ENCODE assay signal across 8 cellular contexts in genomic region chr9:134475051-134475790, GRCh38.
A peak's percentile ranks its signal among the peaks of the same experiment; 100 is the strongest.
DNase-seq lines count a peak whose midpoint lies in the region; ATAC-seq, FAIRE-seq and TF ChIP-seq lines count a peak whose summit lies in the region.

No MANE protein-coding gene starts in this region.

- TF ChIP-seq CTCF in liver (IDR thresholded peaks at IDR 0.05; ENCODE audit: low read depth, low read length, missing input control) (no peak), HepG2 (CRISPR knock-in tag; IDR thresholded peaks at IDR 0.05) (no peak), uterus (IDR thresholded peaks at IDR 0.05) (peak in 1 of 4 experiments; percentile 13)

- DNase-seq in HepG2 (ENCODE audit: low spot score) (no peak), cerebellum (ENCODE audit: low spot score) (peak; percentile 13), midbrain (lab: John Stamatoyannopoulos, UW) (peak; percentile 16), uterus (peak; percentile 83 to 88), DMS53 (lab: John Stamatoyannopoulos, UW) (no peak), GM12891 (ENCODE audit: insufficient read length, low spot score) (no peak)

- CTCF ChIA-PET in HepG2 (lab: Yijun Ruan, JAX; ENCODE audit: low intra/inter-chr PET ratio, low total read pairs), result no interaction called here

- FAIRE-seq in HepG2 (lab: Jason Lieb, UNC) (no peak), GM12891 (lab: Jason Lieb, UNC) (no peak)

- H3K27me3 ChIP-seq in liver (ENCODE audit: control insufficient read depth in 4 of 4, insufficient read depth in 4 of 4, low read length in 3 of 4) (no peaks in the 10 kb centered on the region), HepG2 (ENCODE audit: control insufficient read depth in 1 of 2, insufficient read depth in 2 of 2, low read length in 2 of 2) (peaks cover 6 to 52% of the 10 kb centered on the region in 2 experiments; a peak in 3 of 5 replicates), uterus (no peaks in the 10 kb centered on the region)

- no peaks in the 10 kb centered on the region for H3K79me2 ChIP-seq in HepG2 (ENCODE audit: insufficient read depth, low read length)

- no peak for TF ChIP-seq EP300 in HepG2 (IDR thresholded peaks at IDR 0.05; ENCODE audit: low read depth in 2 of 2, low read length in 2 of 2)
- no peak for TF ChIP-seq EP300 in HepG2 (CRISPR knock-in tag; IDR thresholded peaks at IDR 0.05; ENCODE audit: borderline replicate concordance)

- in situ Hi-C loops in HepG2 (cut with HindIII; ENCODE audit: extremely low pct_ligation_motif_present, low pct_unique_long_range_greater_than_20kb), result no loop called here

- no peaks in the 10 kb centered on the region for H4K20me1 ChIP-seq in HepG2 (ENCODE audit: insufficient read depth, low read length)

- H2AFZ ChIP-seq in HepG2 (ENCODE audit: low read length), result no peak overlapping the region

- H3K27ac ChIP-seq in liver (ENCODE audit: low read depth in 1 of 2, low read length in 2 of 2) (peak overlapping the region; percentile 4 to 35), HepG2 (ENCODE audit: extremely low read length, insufficient read depth, low read length) (no peak overlapping the region), uterus (peak overlapping the region; percentile 75 to 81)

- H3K4me3 ChIP-seq in liver (ENCODE audit: low read depth in 1 of 3, low read length in 3 of 3), result no peak overlapping the region
- H3K4me3 ChIP-seq in HepG2 (replicated peaks in 1 of 3; ENCODE audit: insufficient read depth in 1 of 3, low read depth in 2 of 3, low read length in 3 of 3), result no peak overlapping the region
- no peak overlapping the region for H3K4me3 ChIP-seq in uterus

- H3K4me1 ChIP-seq in liver (ENCODE audit: control insufficient read depth in 4 of 4, insufficient read depth in 4 of 4, low read length in 3 of 4) (peaks cover 0 to 3% (median 1%) of the 10 kb centered on the region in 4 donors), HepG2 (ENCODE audit: insufficient read depth, low read length) (no peaks in the 10 kb centered on the region), uterus (peaks cover 0 to 19% of the 10 kb centered on the region in 2 donors)

- H3K9me3 ChIP-seq in liver (ENCODE audit: control insufficient read depth in 4 of 4, low read length in 3 of 4) (no peaks in the 10 kb centered on the region), HepG2 (ENCODE audit: low read length) (no peaks in the 10 kb centered on the region), uterus (no peaks in the 10 kb centered on the region)

- POLR2A ChIA-PET in HepG2 (lab: Yijun Ruan, JAX), result no interaction called here

- intact Hi-C loops in HepG2 (cut with micrococcal nuclease; ENCODE audit: unreplicated experiment), result no loop called here
- intact Hi-C loops in uterus (cut with DNase I; ENCODE audit: low total_unique reads), result no loop called here

- BruUV-seq in HepG2 (replicated peaks; lab: Mats Ljungman, UMichigan), result no TSS peak

- no peak for TF ChIP-seq RAD21 in liver (IDR thresholded peaks at IDR 0.05)
- TF ChIP-seq RAD21 in HepG2 (CRISPR knock-in tag; IDR thresholded peaks at IDR 0.05), result no peak

- TF ChIP-seq POLR2A in HepG2 (IDR thresholded peaks at IDR 0.05; ENCODE audit: insufficient read depth in 1 of 2, low read depth in 2 of 2, low read length in 2 of 2) (no peak), uterus (IDR thresholded peaks at IDR 0.05) (peak in 1 of 2 donors; percentile 14), GM12891 (IDR thresholded peaks at IDR 0.05; ENCODE audit: low read depth, low read length) (no peak)

- H3K9ac ChIP-seq in liver (ENCODE audit: low read depth in 1 of 2, low read length in 2 of 2) (no peak overlapping the region), HepG2 (ENCODE audit: insufficient read depth, low read depth, low read length) (no peak overlapping the region)

- H3K4me2 ChIP-seq in HepG2 (ENCODE audit: low read depth, low read length), result no peak overlapping the region

- H3K36me3 ChIP-seq in liver (ENCODE audit: control insufficient read depth in 4 of 4, insufficient read depth in 3 of 4, low read depth in 1 of 4, low read length in 3 of 4) (no peaks in the 10 kb centered on the region), HepG2 (replicated peaks in 1 of 2; ENCODE audit: control insufficient read depth in 1 of 2, insufficient read depth in 2 of 2, low read length in 2 of 2) (no peaks in the 10 kb centered on the region), uterus (no peaks in the 10 kb centered on the region)

- ATAC-seq in HepG2 (no peak), HG02970 (IDR thresholded peaks at IDR 0.05; ENCODE audit: low FRiP score, unreplicated experiment) (no peak)

- 61% methylated on average over 25 of the region's 25 CpGs for WGBS in liver
- 28% methylated on average over 17 of the region's 25 CpGs for WGBS in HepG2 (ENCODE audit: low lambda C conversion rate)

TF ChIP-seq in liver, 16 proteins besides CTCF, POLR2A, EP300 and RAD21:
- TF ChIP-seq NR2F2 (IDR thresholded peaks at IDR 0.05) (peak; percentile 29), HNF4A (conservative IDR thresholded peaks at IDR 0.05) (no peak)
TF ChIP-seq in liver: peak in this region for 1.

TF ChIP-seq in HepG2, 621 proteins besides CTCF, POLR2A, EP300 and RAD21:
- TF ChIP-seq, protein P1, sequence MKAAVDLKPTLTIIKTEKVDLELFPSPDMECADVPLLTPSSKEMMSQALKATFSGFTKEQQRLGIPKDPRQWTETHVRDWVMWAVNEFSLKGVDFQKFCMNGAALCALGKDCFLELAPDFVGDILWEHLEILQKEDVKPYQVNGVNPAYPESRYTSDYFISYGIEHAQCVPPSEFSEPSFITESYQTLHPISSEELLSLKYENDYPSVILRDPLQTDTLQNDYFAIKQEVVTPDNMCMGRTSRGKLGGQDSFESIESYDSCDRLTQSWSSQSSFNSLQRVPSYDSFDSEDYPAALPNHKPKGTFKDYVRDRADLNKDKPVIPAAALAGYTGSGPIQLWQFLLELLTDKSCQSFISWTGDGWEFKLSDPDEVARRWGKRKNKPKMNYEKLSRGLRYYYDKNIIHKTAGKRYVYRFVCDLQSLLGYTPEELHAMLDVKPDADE (CRISPR knock-in tag; IDR thresholded peaks at IDR 0.05), result no peak
TF ChIP-seq in HepG2: peak in this region for 0.

TF ChIP-seq in GM12891, 5 proteins besides CTCF, POLR2A, EP300 and RAD21:
- TF ChIP-seq POLR2AphosphoS5 (IDR thresholded peaks at IDR 0.05; ENCODE audit: low read depth, low read length) (no peak), PAX5 (IDR thresholded peaks at IDR 0.05; ENCODE audit: insufficient read depth, low read length, severe bottlenecking) (no peak), SPI1 (IDR thresholded peaks at IDR 0.05; ENCODE audit: low read depth, low read length) (no peak), TAF1 (IDR thresholded peaks at IDR 0.05; ENCODE audit: low read depth, low read length) (no peak)

Comparison
In these comparisons a context has a peak if more than half of its experiments do, and no peak if none do; other contexts are left out.
1. DNase-seq: peak in cerebellum (single experiment), midbrain (single experiment) and uterus (2 of 2); none in HepG2 (single experiment), DMS53 (single experiment) and GM12891 (single experiment).